1 cellular context compared by ENCODE assay signal in genomic region chr3:177338697-177339219, GRCh38.
A peak's percentile ranks its signal among the peaks of the same experiment; 100 is the strongest.
TF ChIP-seq lines count a peak whose summit lies in the region.

No MANE protein-coding gene starts in this region.

TF ChIP-seq in K562, 482 proteins besides CTCF, POLR2A, EP300 and RAD21 (continued from another document and continues in another):
- no peak for TF ChIP-seq ZNF699 (CRISPR knock-in tag; IDR thresholded peaks at IDR 0.05; ENCODE audit: insufficient replicate concordance)
- no peak for TF ChIP-seq PURB (CRISPR knock-in tag; IDR thresholded peaks at IDR 0.05; ENCODE audit: low read depth)
- peak; percentile 71 for TF ChIP-seq MEF2D (tag; conservative IDR thresholded peaks at IDR 0.05; ENCODE audit: low read depth)
- peak; percentile 54; the same call in 1 of the 2 replicates for TF ChIP-seq CHAMP1 (IDR thresholded peaks at IDR 0.05)
- peak; percentile 92 for TF ChIP-seq ARID1B (IDR thresholded peaks at IDR 0.05)
- peak; percentile 82; the same call in 1 of the 2 replicates for TF ChIP-seq GATAD2B (IDR thresholded peaks at IDR 0.05; ENCODE audit: borderline replicate concordance)
- no peak for TF ChIP-seq ZKSCAN8 (CRISPR knock-in tag; IDR thresholded peaks at IDR 0.05)
- no peak for TF ChIP-seq ZBTB43 (CRISPR knock-in tag; IDR thresholded peaks at IDR 0.05)
- TF ChIP-seq U2AF2 (optimal IDR thresholded peaks at IDR 0.05; ENCODE audit: low read depth, low read length) = no peak
- no peak for TF ChIP-seq ZC3H11A (IDR thresholded peaks at IDR 0.05; ENCODE audit: low read depth, low read length)
- TF ChIP-seq SIN3B (IDR thresholded peaks at IDR 0.05; ENCODE audit: low read depth) = no peak
- TF ChIP-seq, protein P1, sequence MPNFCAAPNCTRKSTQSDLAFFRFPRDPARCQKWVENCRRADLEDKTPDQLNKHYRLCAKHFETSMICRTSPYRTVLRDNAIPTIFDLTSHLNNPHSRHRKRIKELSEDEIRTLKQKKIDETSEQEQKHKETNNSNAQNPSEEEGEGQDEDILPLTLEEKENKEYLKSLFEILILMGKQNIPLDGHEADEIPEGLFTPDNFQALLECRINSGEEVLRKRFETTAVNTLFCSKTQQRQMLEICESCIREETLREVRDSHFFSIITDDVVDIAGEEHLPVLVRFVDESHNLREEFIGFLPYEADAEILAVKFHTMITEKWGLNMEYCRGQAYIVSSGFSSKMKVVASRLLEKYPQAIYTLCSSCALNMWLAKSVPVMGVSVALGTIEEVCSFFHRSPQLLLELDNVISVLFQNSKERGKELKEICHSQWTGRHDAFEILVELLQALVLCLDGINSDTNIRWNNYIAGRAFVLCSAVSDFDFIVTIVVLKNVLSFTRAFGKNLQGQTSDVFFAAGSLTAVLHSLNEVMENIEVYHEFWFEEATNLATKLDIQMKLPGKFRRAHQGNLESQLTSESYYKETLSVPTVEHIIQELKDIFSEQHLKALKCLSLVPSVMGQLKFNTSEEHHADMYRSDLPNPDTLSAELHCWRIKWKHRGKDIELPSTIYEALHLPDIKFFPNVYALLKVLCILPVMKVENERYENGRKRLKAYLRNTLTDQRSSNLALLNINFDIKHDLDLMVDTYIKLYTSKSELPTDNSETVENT (CRISPR knock-in tag; IDR thresholded peaks at IDR 0.05) = no peak
- peak; percentile 39 for TF ChIP-seq SMARCC2 (IDR thresholded peaks at IDR 0.05; ENCODE audit: low read depth)
- TF ChIP-seq CSDE1 (IDR thresholded peaks at IDR 0.05) = no peak
- TF ChIP-seq MAFG (tag; conservative IDR thresholded peaks at IDR 0.05) = no peak
- no peak for TF ChIP-seq KAT8 (IDR thresholded peaks at IDR 0.05; ENCODE audit: low read depth)
- TF ChIP-seq, protein P2, sequence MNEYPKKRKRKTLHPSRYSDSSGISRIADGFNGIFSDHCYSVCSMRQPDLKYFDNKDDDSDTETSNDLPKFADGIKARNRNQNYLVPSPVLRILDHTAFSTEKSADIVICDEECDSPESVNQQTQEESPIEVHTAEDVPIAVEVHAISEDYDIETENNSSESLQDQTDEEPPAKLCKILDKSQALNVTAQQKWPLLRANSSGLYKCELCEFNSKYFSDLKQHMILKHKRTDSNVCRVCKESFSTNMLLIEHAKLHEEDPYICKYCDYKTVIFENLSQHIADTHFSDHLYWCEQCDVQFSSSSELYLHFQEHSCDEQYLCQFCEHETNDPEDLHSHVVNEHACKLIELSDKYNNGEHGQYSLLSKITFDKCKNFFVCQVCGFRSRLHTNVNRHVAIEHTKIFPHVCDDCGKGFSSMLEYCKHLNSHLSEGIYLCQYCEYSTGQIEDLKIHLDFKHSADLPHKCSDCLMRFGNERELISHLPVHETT (CRISPR knock-in tag; conservative IDR thresholded peaks at IDR 0.05 in 1 of 2, IDR thresholded peaks at IDR 0.05 in 1 of 2) = peak in 1 of 2 experiments; percentile 66; a peak in 2 of 4 replicates
- TF ChIP-seq TAF15 (IDR thresholded peaks at IDR 0.05; ENCODE audit: low read depth, low read length) = no peak
- TF ChIP-seq TBL1XR1 (IDR thresholded peaks at IDR 0.05; ENCODE audit: low read length in 2 of 2) = peak in 1 of 2 experiments; percentile 91; a peak in 2 of 4 replicates
- TF ChIP-seq MTA1 (IDR thresholded peaks at IDR 0.05; ENCODE audit: borderline replicate concordance) = no peak
- TF ChIP-seq ZNF316 (IDR thresholded peaks at IDR 0.05) = no peak
- no peak for TF ChIP-seq ZNF12 (CRISPR knock-in tag; IDR thresholded peaks at IDR 0.05)
- TF ChIP-seq, protein P3, sequence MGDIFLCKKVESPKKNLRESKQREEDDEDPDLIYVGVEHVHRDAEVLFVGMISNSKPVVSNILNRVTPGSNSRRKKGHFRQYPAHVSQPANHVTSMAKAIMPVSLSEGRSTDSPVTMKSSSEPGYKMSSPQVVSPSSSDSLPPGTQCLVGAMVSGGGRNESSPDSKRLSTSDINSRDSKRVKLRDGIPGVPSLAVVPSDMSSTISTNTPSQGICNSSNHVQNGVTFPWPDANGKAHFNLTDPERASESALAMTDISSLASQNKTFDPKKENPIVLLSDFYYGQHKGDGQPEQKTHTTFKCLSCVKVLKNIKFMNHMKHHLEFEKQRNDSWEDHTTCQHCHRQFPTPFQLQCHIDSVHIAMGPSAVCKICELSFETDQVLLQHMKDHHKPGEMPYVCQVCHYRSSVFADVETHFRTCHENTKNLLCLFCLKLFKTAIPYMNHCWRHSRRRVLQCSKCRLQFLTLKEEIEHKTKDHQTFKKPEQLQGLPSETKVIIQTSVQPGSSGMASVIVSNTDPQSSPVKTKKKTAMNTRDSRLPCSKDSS (IDR thresholded peaks at IDR 0.05; ENCODE audit: low read depth, partially characterized antibody) = no peak
- no peak for TF ChIP-seq PTTG1 (tag; IDR thresholded peaks at IDR 0.05; ENCODE audit: low read depth)
- TF ChIP-seq NR0B1 (IDR thresholded peaks at IDR 0.05; ENCODE audit: partially characterized antibody) = no peak
- no peak for TF ChIP-seq ZNF780A (CRISPR knock-in tag; IDR thresholded peaks at IDR 0.05)
- TF ChIP-seq KHSRP (IDR thresholded peaks at IDR 0.05) = no peak
- no peak for TF ChIP-seq DDX20 (tag; IDR thresholded peaks at IDR 0.05; ENCODE audit: low read depth)
- no peak for TF ChIP-seq KDM4B (IDR thresholded peaks at IDR 0.05; ENCODE audit: borderline replicate concordance in 2 of 2, low read depth in 1 of 2)
- peak; percentile 89 for TF ChIP-seq DPF2 (IDR thresholded peaks at IDR 0.05)
- no peak for TF ChIP-seq ZNF830 (CRISPR knock-in tag; IDR thresholded peaks at IDR 0.05)
- TF ChIP-seq SP2 (IDR thresholded peaks at IDR 0.05; ENCODE audit: extremely low read depth, low read depth, low read length, poor library complexity, severe bottlenecking) = no peak
- TF ChIP-seq MTA2 (IDR thresholded peaks at IDR 0.05; ENCODE audit: low read depth) = peak; percentile 72
- 0 out of 2 replicates have a peak, but pooled peaks have one; percentile 9 for TF ChIP-seq MAFK (IDR thresholded peaks at IDR 0.05; ENCODE audit: low read length)
- no peak for TF ChIP-seq HNRNPL (IDR thresholded peaks at IDR 0.05; ENCODE audit: low read depth, low read length)
- TF ChIP-seq PHB2 (IDR thresholded peaks at IDR 0.05; ENCODE audit: low read depth) = no peak
- no peak for TF ChIP-seq ZNF512 (tag; IDR thresholded peaks at IDR 0.05)
- TF ChIP-seq PREB (CRISPR knock-in tag; IDR thresholded peaks at IDR 0.05) = no peak
- TF ChIP-seq ZBED1 (IDR thresholded peaks at IDR 0.05) = no peak
- no peak for TF ChIP-seq ZNF77 (CRISPR knock-in tag; IDR thresholded peaks at IDR 0.05)
- TF ChIP-seq HDAC8 (tag; IDR thresholded peaks at IDR 0.05) = no peak
- TF ChIP-seq, protein P4, sequence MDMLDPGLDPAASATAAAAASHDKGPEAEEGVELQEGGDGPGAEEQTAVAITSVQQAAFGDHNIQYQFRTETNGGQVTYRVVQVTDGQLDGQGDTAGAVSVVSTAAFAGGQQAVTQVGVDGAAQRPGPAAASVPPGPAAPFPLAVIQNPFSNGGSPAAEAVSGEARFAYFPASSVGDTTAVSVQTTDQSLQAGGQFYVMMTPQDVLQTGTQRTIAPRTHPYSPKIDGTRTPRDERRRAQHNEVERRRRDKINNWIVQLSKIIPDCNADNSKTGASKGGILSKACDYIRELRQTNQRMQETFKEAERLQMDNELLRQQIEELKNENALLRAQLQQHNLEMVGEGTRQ (CRISPR knock-in tag; IDR thresholded peaks at IDR 0.05) = no peak
- no peak for TF ChIP-seq THRAP3 (IDR thresholded peaks at IDR 0.05; ENCODE audit: borderline replicate concordance)
- TF ChIP-seq, protein P5, sequence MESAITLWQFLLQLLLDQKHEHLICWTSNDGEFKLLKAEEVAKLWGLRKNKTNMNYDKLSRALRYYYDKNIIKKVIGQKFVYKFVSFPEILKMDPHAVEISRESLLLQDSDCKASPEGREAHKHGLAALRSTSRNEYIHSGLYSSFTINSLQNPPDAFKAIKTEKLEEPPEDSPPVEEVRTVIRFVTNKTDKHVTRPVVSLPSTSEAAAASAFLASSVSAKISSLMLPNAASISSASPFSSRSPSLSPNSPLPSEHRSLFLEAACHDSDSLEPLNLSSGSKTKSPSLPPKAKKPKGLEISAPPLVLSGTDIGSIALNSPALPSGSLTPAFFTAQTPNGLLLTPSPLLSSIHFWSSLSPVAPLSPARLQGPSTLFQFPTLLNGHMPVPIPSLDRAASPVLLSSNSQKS (CRISPR knock-in tag; IDR thresholded peaks at IDR 0.05) = no peak
- TF ChIP-seq HSF4 (CRISPR knock-in tag; IDR thresholded peaks at IDR 0.05; ENCODE audit: borderline replicate concordance) = no peak
- TF ChIP-seq ZSCAN32 (CRISPR knock-in tag; IDR thresholded peaks at IDR 0.05) = no peak
- no peak for TF ChIP-seq ZNF436 (CRISPR knock-in tag; IDR thresholded peaks at IDR 0.05)
- TF ChIP-seq SAP30 (IDR thresholded peaks at IDR 0.05; ENCODE audit: borderline replicate concordance, insufficient read depth, low read depth, low read length, poor library complexity, severe bottlenecking) = no peak
- TF ChIP-seq MTF1 (CRISPR knock-in tag; IDR thresholded peaks at IDR 0.05; ENCODE audit: borderline replicate concordance) = no peak
- TF ChIP-seq NCOA1 (IDR thresholded peaks at IDR 0.05; ENCODE audit: low read depth) = peak; percentile 72; the same call in 1 of the 2 replicates
- no peak for TF ChIP-seq RBM25 (IDR thresholded peaks at IDR 0.05; ENCODE audit: low read depth, low read length, severe bottlenecking)
- no peak for TF ChIP-seq HIVEP1 (CRISPR knock-in tag; IDR thresholded peaks at IDR 0.05)
- TF ChIP-seq SOX6 (IDR thresholded peaks at IDR 0.05) = peak; percentile 95
- TF ChIP-seq XRCC4 (IDR thresholded peaks at IDR 0.05; ENCODE audit: extremely low read depth, insufficient read depth, insufficient read length) = no peak
- TF ChIP-seq ZSCAN29 (IDR thresholded peaks at IDR 0.05) = no peak
- TF ChIP-seq NR3C1 (CRISPR knock-in tag; IDR thresholded peaks at IDR 0.05) = no peak
